Comparison of ENCODE assay signal across 8 cellular contexts in genomic region chr2:115105966-115106365, GRCh38.
"Had no signal": no experiment of that assay in that cellular context is flagged by ENCODE, and none has a peak within 500 bp of the region (broad histone marks: within the 10 kb centered on the region; RNA-seq: fewer than 3 reads in every experiment).

No MANE protein-coding gene starts in this region.

- DNase-seq: GM23248, GOT3, H7, H9, HCEC 1CT, HFFc6 had no signal

- H3K9me3 ChIP-seq: HAP-1 had no signal

- H3K36me3 ChIP-seq: HAP-1 had no signal

- H3K4me2 ChIP-seq: GM23338 had no signal

- H3K27ac ChIP-seq: GM23248 had no signal

- H3K9ac ChIP-seq: GM23248 had no signal

- H2AFZ ChIP-seq: GM23248, GM23338 had no signal

- H3K4me3 ChIP-seq: GM23248, GM23338, HAP-1 had no signal
